ENCODE assay signal across 8 cellular contexts in the genomic region with DNA sequence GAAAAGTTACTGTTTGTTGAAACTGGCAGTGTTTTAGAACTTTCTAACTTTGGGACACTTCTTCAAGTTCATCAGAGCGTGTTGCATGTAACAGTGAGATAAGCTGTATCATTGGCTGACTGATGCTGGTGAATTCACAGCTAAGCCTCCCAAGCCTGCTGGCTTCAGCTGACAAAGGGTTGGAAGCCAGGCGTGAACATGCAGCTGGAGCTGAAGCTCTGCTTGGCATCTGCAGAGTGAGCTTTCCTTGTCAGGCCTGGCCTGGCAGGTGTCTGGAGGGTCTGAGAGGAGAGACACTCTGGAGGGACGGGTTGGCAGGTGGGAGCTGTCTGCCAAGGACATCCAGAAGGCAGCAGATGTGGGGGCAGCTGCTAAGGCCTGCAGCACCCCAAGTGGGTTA. TPM values are rescaled to one million over a fixed set of nuclear protein-coding genes. Genes with fewer than 3 reads are reported as not detected.
DNase-seq lines count a peak whose midpoint lies in the region; ATAC-seq and TF ChIP-seq lines count a peak whose summit lies in the region.

No MANE protein-coding gene starts in this region.

- TF ChIP-seq CTCF in MCF 10A (IDR thresholded peaks at IDR 0.05; ENCODE audit: unreplicated experiment) (no peak), mammary epithelial cell (conservative IDR thresholded peaks at IDR 0.05 in 1 of 2, IDR thresholded peaks at IDR 0.05 in 1 of 2; ENCODE audit: extremely low read depth in 1 of 2, insufficient read depth in 1 of 2, low read depth in 1 of 2, low read length in 2 of 2) (no peak), foreskin fibroblast (IDR thresholded peaks at IDR 0.05; ENCODE audit: low read depth, low read length) (no peak)

- H3K36me3 Mint-ChIP-seq in MCF 10A (ENCODE audit: insufficient read depth, unreplicated experiment) = peaks cover 6% of the 10 kb centered on the region

- no peak overlapping the region for H2AFZ ChIP-seq in mammary epithelial cell (ENCODE audit: low read depth, low read length)

- in situ Hi-C loops in mammary epithelial cell (cut with MboI; ENCODE audit: low sequenced_read_pairs in 2 of 2) = no loop called here

- no peak overlapping the region for H3K27ac Mint-ChIP-seq in MCF 10A (ENCODE audit: low read depth, unreplicated experiment)

- H3K4me1 ChIP-seq in mammary epithelial cell (ENCODE audit: insufficient read depth, low read length) (peaks cover 35% of the 10 kb centered on the region), SJSA1 (replicated peaks) (peaks cover 23% of the 10 kb centered on the region), stomach smooth muscle (ENCODE audit: control insufficient read depth, insufficient read depth, low read length) (peaks cover 23% of the 10 kb centered on the region)

- H3K9ac ChIP-seq in mammary epithelial cell (ENCODE audit: insufficient read depth, low read length) = no peak overlapping the region
- H3K9ac ChIP-seq in stomach smooth muscle (ENCODE audit: low read length in 2 of 2) = no peak overlapping the region

- H3K27me3 ChIP-seq in mammary epithelial cell (ENCODE audit: insufficient read depth, low read length) (no peaks in the 10 kb centered on the region), SJSA1 (replicated peaks) (no peaks in the 10 kb centered on the region), stomach smooth muscle (ENCODE audit: control insufficient read depth in 1 of 2, insufficient read depth in 2 of 2, low read length in 2 of 2) (peaks cover 1 to 11% of the 10 kb centered on the region in 2 donors)

- H3K4me1 Mint-ChIP-seq in MCF 10A (ENCODE audit: insufficient read depth, unreplicated experiment) = no peaks in the 10 kb centered on the region

- H3K9me3 ChIP-seq in mammary epithelial cell (replicated peaks; ENCODE audit: insufficient read depth, low read length) (no peaks in the 10 kb centered on the region), SJSA1 (replicated peaks) (no peaks in the 10 kb centered on the region), stomach smooth muscle (ENCODE audit: control insufficient read depth in 2 of 2, low read length in 2 of 2) (no peaks in the 10 kb centered on the region)

- H3K4me3 Mint-ChIP-seq in MCF 10A (ENCODE audit: unreplicated experiment) = peak overlapping the region; percentile 60

- dilution Hi-C loops in mammary epithelial cell (cut with HindIII; ENCODE audit: low sequenced_read_pairs) = no loop called here

- DNase-seq in MCF 10A (ENCODE audit: unreplicated experiment) = no peak
- no peak for DNase-seq in mammary epithelial cell
- no peak for DNase-seq in SJSA1 (ENCODE audit: low read depth in 1 of 2, low spot score in 2 of 2)
- DNase-seq in foreskin fibroblast = no peak

- H3K27ac ChIP-seq in mammary epithelial cell (ENCODE audit: insufficient read depth, low read depth, low read length) (no peak overlapping the region), SJSA1 (no peak overlapping the region), stomach smooth muscle (ENCODE audit: low read length) (no peak overlapping the region)

- no peaks in the 10 kb centered on the region for H3K9me3 Mint-ChIP-seq in MCF 10A (ENCODE audit: unreplicated experiment)

- CTCF ChIA-PET in MCF 10A (lab: Yijun Ruan, JAX) = interaction anchor here (0.6 to 3.2 kb wide), 7 partner anchors 9 to 275 kb away, joined by 3 to 14 read pairs (median 4); a partner anchor contains a TSS
- CTCF ChIA-PET in mammary epithelial cell (lab: Charles Lee; ENCODE audit: low non-redundant PET) = no interaction called here

- ATAC-seq in HG03139 (IDR thresholded peaks at IDR 0.05; ENCODE audit: unreplicated experiment) = no peak
- ATAC-seq in GM18868 (IDR thresholded peaks at IDR 0.05; ENCODE audit: unreplicated experiment) = no peak
- no peak for ATAC-seq in HG03432 (IDR thresholded peaks at IDR 0.05; ENCODE audit: unreplicated experiment)

- POLR2A ChIA-PET in MCF 10A (lab: Yijun Ruan, JAX) = interaction anchor here (1.4 to 6.1 kb wide), 4 partner anchors 32 to 84 kb away, joined by 3 to 75 read pairs (median 18); a partner anchor contains a TSS

- 86% methylated on average over 3 of the region's 3 CpGs for WGBS in mammary epithelial cell (ENCODE audit: low coverage, missing lambda C conversion rate)

- no peak overlapping the region for H3K4me2 ChIP-seq in mammary epithelial cell (ENCODE audit: insufficient read depth, low read depth, low read length)

- H3K79me2 ChIP-seq in mammary epithelial cell (ENCODE audit: insufficient read depth, low read length) = peaks cover 35% of the 10 kb centered on the region

- H3K27me3 Mint-ChIP-seq in MCF 10A (ENCODE audit: insufficient read depth, unreplicated experiment) = no peaks in the 10 kb centered on the region

- H4K20me1 ChIP-seq in mammary epithelial cell (ENCODE audit: insufficient read depth, low read length) = no peaks in the 10 kb centered on the region

- BruUV-seq in MCF 10A (replicated peaks; lab: Mats Ljungman, UMichigan) (no TSS peak), mammary epithelial cell (replicated peaks; lab: Mats Ljungman, UMichigan) (no TSS peak)

- intact Hi-C loops in MCF 10A (cut with micrococcal nuclease) (no loop called here), mammary epithelial cell (cut with micrococcal nuclease) (no loop called here)

- H3K4me3 ChIP-seq in mammary epithelial cell (replicated peaks in 1 of 3; ENCODE audit: insufficient read depth in 1 of 3, low read depth in 2 of 3, low read length in 3 of 3) = no peak overlapping the region
- H3K4me3 ChIP-seq in SJSA1 = peak overlapping the region; percentile 23; the same call in 1 of the 2 replicates
- H3K4me3 ChIP-seq in foreskin fibroblast (ENCODE audit: low read depth in 1 of 2, low read length in 2 of 2) = peak overlapping the region; percentile 30 to 41
- H3K4me3 ChIP-seq in stomach smooth muscle (ENCODE audit: low read length in 2 of 2) = peak overlapping the region; percentile 23 to 58

- no peaks in the 10 kb centered on the region for H3K36me3 ChIP-seq in mammary epithelial cell (ENCODE audit: insufficient read depth, low read length)
- H3K36me3 ChIP-seq in SJSA1 = peaks cover under 1% of the 10 kb centered on the region
- no peaks in the 10 kb centered on the region for H3K36me3 ChIP-seq in stomach smooth muscle (ENCODE audit: control insufficient read depth in 2 of 2, insufficient read depth in 2 of 2, low read length in 2 of 2)

RNA-seq across cellular contexts. Expression of a gene that starts 1.5 kb away (rescaled TPM):
- total RNA-seq in MCF 10A (2022) = 5.0 and 5.4 TPM in 2 replicates
- total RNA-seq in mammary epithelial cell = 1 to 10 TPM; 6.7 to 8.2 TPM
- polyA plus RNA-seq in mammary epithelial cell = 5.3 TPM
- 37.1 TPM for polyA minus RNA-seq in mammary epithelial cell
- total RNA-seq in SJSA1 (2014; rRNA removed; shearing (Covaris generic)) = 0.75 and 1.5 TPM in 2 replicates

Comparison
In these comparisons a context has a peak if more than half of its experiments do, and no peak if none do; other contexts are left out.
1. H3K4me3 ChIP-seq: peak in SJSA1 (single experiment), foreskin fibroblast (2 of 2) and stomach smooth muscle (2 of 2); none in mammary epithelial cell (0 of 3).